In the genomic region with DNA sequence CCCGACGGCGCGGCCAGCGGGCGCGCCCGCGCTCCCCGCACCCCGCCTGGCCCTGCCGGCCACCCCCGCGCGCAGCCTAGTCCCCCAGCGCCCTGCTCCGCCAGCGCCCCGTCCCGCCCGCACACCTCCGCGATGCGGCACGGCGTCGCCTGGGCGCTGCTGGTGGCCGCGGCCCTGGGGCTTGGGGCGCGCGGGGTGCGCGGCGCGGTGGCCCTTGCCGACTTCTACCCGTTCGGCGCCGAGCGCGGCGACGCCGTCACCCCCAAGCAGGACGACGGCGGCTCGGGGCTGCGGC, we compare ENCODE assay signal across 9 cellular contexts. TPM values are rescaled to one million over a fixed set of nuclear protein-coding genes. Genes with fewer than 3 reads are reported as not detected.
DNase-seq lines count a peak whose midpoint lies in the region; ATAC-seq and TF ChIP-seq lines count a peak whose summit lies in the region.
"Had no signal": no experiment of that assay in that cellular context is flagged by ENCODE, and none has a peak within 500 bp of the region (broad histone marks: within the 10 kb centered on the region; RNA-seq: fewer than 3 reads in every experiment).

No MANE protein-coding gene starts in this region.

- peaks cover 0 to under 1% of the 10 kb centered on the region in 2 donors for H3K9me3 Mint-ChIP-seq in natural killer cell
- H3K9me3 Mint-ChIP-seq in natural killer cell treated with Interleukin-12 subunit alpha and Interleukin-12 subunit beta and Interleukin-15 and Interleukin-18, amount 100 ng/mL, for 72 hours = no peaks in the 10 kb centered on the region
- peaks cover 6% of the 10 kb centered on the region for H3K9me3 Mint-ChIP-seq in central memory CD8-positive, alpha-beta T cell
- H3K9me3 Mint-ChIP-seq in naive B cell = peaks cover under 1 to 10% (median 7%) of the 10 kb centered on the region in 7 donors

- DNase-seq in natural killer cell = no peak
- no peak for DNase-seq in natural killer cell treated with Interleukin-12 subunit alpha and Interleukin-12 subunit beta and Interleukin-15 and Interleukin-18, amount 100 ng/mL, for 72 hours (ENCODE audit: low spot score)
- no peak for DNase-seq in central memory CD8-positive, alpha-beta T cell (ENCODE audit: low spot score in 2 of 2)
- no peak for DNase-seq in naive B cell
- DNase-seq: NCI-H1694 had no signal

- intact Hi-C loops in natural killer cell (cut with micrococcal nuclease) = no loop called here

- H3K4me3 Mint-ChIP-seq in natural killer cell (peak overlapping the region; percentile 61), naive B cell (peak overlapping the region in 2 of 8 donors; percentile 53 to 67)
- no peak overlapping the region for H3K4me3 Mint-ChIP-seq in natural killer cell treated with Interleukin-12 subunit alpha and Interleukin-12 subunit beta and Interleukin-15 and Interleukin-18, amount 100 ng/mL, for 72 hours
- H3K4me3 Mint-ChIP-seq in central memory CD8-positive, alpha-beta T cell = peak overlapping the region; percentile 36

- TF ChIP-seq CTCF in natural killer cell (IDR thresholded peaks at IDR 0.05) = no peak

- no peak overlapping the region for H3K27ac Mint-ChIP-seq in natural killer cell
- no peak overlapping the region for H3K27ac Mint-ChIP-seq in natural killer cell treated with Interleukin-12 subunit alpha and Interleukin-12 subunit beta and Interleukin-15 and Interleukin-18, amount 100 ng/mL, for 72 hours
- no peak overlapping the region for H3K27ac Mint-ChIP-seq in central memory CD8-positive, alpha-beta T cell (ENCODE audit: low read depth)
- H3K27ac Mint-ChIP-seq in naive B cell = no peak overlapping the region

- H3K4me1 Mint-ChIP-seq in natural killer cell = peaks cover 0 to 9% of the 10 kb centered on the region in 2 donors
- peaks cover 0 to 6% of the 10 kb centered on the region in 2 donors for H3K4me1 Mint-ChIP-seq in natural killer cell treated with Interleukin-12 subunit alpha and Interleukin-12 subunit beta and Interleukin-15 and Interleukin-18, amount 100 ng/mL, for 72 hours (ENCODE audit: low read depth in 2 of 2)
- no peaks in the 10 kb centered on the region for H3K4me1 Mint-ChIP-seq in central memory CD8-positive, alpha-beta T cell
- H3K4me1 Mint-ChIP-seq in naive B cell = peaks cover 6 to 12% (median 7%) of the 10 kb centered on the region in 3 donors

- peak; percentile 15 to 51 (median 44) for ATAC-seq in natural killer cell
- ATAC-seq in natural killer cell treated with Interleukin-12 subunit alpha and Interleukin-12 subunit beta and Interleukin-15 and Interleukin-18, amount 100 ng/mL, for 72 hours = no peak
- no peak for ATAC-seq in central memory CD8-positive, alpha-beta T cell (replicated peaks; ENCODE audit: extremely low read depth, poor library complexity, severe bottlenecking)
- peak; percentile 34 to 38 for ATAC-seq in naive B cell (ENCODE audit: low read depth in 2 of 2)
- ATAC-seq in HG02623 (IDR thresholded peaks at IDR 0.05; ENCODE audit: unreplicated experiment) = no peak
- ATAC-seq in HG03378 (IDR thresholded peaks at IDR 0.05; ENCODE audit: unreplicated experiment) = no peak
- ATAC-seq in HG03159 (IDR thresholded peaks at IDR 0.05; ENCODE audit: unreplicated experiment) = no peak
- ATAC-seq in HG02763 (IDR thresholded peaks at IDR 0.05; ENCODE audit: unreplicated experiment) = no peak

- no peaks in the 10 kb centered on the region for H3K36me3 Mint-ChIP-seq in natural killer cell
- no peaks in the 10 kb centered on the region for H3K36me3 Mint-ChIP-seq in natural killer cell treated with Interleukin-12 subunit alpha and Interleukin-12 subunit beta and Interleukin-15 and Interleukin-18, amount 100 ng/mL, for 72 hours
- no peaks in the 10 kb centered on the region for H3K36me3 Mint-ChIP-seq in central memory CD8-positive, alpha-beta T cell (ENCODE audit: insufficient read depth)
- H3K36me3 Mint-ChIP-seq in naive B cell = peaks cover 0 to 16% of the 10 kb centered on the region in 2 donors

- H3K27me3 Mint-ChIP-seq in natural killer cell (ENCODE audit: low read depth in 2 of 2) = peaks cover 11 to 23% of the 10 kb centered on the region in 2 donors
- H3K27me3 Mint-ChIP-seq in natural killer cell treated with Interleukin-12 subunit alpha and Interleukin-12 subunit beta and Interleukin-15 and Interleukin-18, amount 100 ng/mL, for 72 hours = peaks cover 11 to 16% of the 10 kb centered on the region in 2 donors
- peaks cover 27% of the 10 kb centered on the region for H3K27me3 Mint-ChIP-seq in central memory CD8-positive, alpha-beta T cell
- peaks cover 38 to 73% (median 46%) of the 10 kb centered on the region in 3 donors for H3K27me3 Mint-ChIP-seq in naive B cell

RNA-seq across cellular contexts. Expression of gene SNED1, which starts 0.2 kb away (rescaled TPM):
- 1 to 10 TPM in 2 of 3 donors, under 1 TPM in 1; 0.97 to 4.9 (median 2.5) TPM for total RNA-seq in natural killer cell
- under 1 TPM in 1 of 2 donors, not detected in 1; 0.14 TPM for total RNA-seq in natural killer cell treated with Interleukin-12 subunit alpha and Interleukin-12 subunit beta and Interleukin-15 and Interleukin-18, amount 100 ng/mL, for 72 hours
- polyA plus RNA-seq in naive B cell (ENCODE audit: low read depth in 6 of 6) = 1 to 10 TPM in 5 of 6 donors, under 1 TPM in 1; 0.75 to 3.2 (median 1.3) TPM

Comparison
In these comparisons a context has a peak if more than half of its experiments do, and no peak if none do; other contexts are left out.
1. ATAC-seq: peak in natural killer cell (3 of 3) and naive B cell (2 of 2); none in natural killer cell treated with Interleukin-12 subunit alpha and Interleukin-12 subunit beta and Interleukin-15 and Interleukin-18, amount 100 ng/mL, for 72 hours (0 of 2), central memory CD8-positive, alpha-beta T cell (single experiment), HG02623 (single experiment), HG03378 (single experiment), HG03159 (single experiment) and HG02763 (single experiment).